2 cellular contexts compared by ENCODE assay signal in the genomic region with DNA sequence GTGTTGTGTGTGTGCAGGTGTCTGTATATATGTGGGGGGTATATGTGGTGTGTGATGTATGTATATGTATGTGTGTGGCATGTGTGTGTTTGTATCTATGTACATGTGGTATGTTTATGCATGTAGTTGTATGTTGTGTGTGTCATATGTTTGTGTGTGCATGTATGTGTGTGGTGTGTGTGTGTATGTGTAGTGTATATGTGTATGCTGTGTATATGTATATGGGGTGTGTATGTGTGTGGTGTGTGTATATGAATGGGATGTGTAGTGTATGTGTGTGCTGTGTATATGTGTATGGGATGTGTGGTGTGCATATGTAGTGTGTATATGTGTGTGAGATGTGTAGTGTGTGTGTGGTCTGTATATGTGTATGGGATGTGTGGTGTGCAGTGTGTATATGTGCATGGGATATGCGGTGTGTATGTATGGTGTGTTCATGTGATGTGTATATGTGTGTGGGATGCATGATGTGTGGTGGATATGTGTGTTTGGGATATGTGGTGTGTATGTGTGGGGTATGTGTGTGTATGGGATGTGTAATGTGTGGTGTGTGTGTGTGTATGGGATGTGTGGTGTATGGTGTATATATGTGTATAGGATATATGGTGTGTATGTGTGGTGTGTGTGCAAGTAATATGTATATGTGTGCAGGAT.
TF ChIP-seq lines count a peak whose summit lies in the region.

No MANE protein-coding gene starts in this region.

TF ChIP-seq in HepG2, 621 proteins besides CTCF, POLR2A, EP300 and RAD21:
- TF ChIP-seq IKZF1 (IDR thresholded peaks at IDR 0.05) (peak; percentile 61; the same call in 1 of the 2 replicates), ZNF788 (CRISPR knock-in tag; IDR thresholded peaks at IDR 0.05; ENCODE audit: borderline replicate concordance) (no peak)
- TF ChIP-seq, protein P1, sequence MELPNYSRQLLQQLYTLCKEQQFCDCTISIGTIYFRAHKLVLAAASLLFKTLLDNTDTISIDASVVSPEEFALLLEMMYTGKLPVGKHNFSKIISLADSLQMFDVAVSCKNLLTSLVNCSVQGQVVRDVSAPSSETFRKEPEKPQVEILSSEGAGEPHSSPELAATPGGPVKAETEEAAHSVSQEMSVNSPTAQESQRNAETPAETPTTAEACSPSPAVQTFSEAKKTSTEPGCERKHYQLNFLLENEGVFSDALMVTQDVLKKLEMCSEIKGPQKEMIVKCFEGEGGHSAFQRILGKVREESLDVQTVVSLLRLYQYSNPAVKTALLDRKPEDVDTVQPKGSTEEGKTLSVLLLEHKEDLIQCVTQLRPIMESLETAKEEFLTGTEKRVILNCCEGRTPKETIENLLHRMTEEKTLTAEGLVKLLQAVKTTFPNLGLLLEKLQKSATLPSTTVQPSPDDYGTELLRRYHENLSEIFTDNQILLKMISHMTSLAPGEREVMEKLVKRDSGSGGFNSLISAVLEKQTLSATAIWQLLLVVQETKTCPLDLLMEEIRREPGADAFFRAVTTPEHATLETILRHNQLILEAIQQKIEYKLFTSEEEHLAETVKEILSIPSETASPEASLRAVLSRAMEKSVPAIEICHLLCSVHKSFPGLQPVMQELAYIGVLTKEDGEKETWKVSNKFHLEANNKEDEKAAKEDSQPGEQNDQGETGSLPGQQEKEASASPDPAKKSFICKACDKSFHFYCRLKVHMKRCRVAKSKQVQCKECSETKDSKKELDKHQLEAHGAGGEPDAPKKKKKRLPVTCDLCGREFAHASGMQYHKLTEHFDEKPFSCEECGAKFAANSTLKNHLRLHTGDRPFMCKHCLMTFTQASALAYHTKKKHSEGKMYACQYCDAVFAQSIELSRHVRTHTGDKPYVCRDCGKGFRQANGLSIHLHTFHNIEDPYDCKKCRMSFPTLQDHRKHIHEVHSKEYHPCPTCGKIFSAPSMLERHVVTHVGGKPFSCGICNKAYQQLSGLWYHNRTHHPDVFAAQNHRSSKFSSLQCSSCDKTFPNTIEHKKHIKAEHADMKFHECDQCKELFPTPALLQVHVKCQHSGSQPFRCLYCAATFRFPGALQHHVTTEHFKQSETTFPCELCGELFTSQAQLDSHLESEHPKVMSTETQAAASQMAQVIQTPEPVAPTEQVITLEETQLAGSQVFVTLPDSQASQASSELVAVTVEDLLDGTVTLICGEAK (IDR thresholded peaks at IDR 0.05), result no peak
- TF ChIP-seq, protein P1 (CRISPR knock-in tag; IDR thresholded peaks at IDR 0.05), result no peak

TF ChIP-seq in H1, 55 proteins besides CTCF, POLR2A, EP300 and RAD21:
- no peak for TF ChIP-seq FOSL1 (IDR thresholded peaks at IDR 0.05; ENCODE audit: insufficient read depth, low read depth, low read length)
- no peak for TF ChIP-seq CBX5 (IDR thresholded peaks at IDR 0.05; ENCODE audit: low read depth, low read length)
- no peak for TF ChIP-seq SP4 (IDR thresholded peaks at IDR 0.05; ENCODE audit: low read length)
- no peak for TF ChIP-seq CHD2 (IDR thresholded peaks at IDR 0.05; ENCODE audit: low read length)
